ENCODE assay signal across 8 cellular contexts in the genomic region with DNA sequence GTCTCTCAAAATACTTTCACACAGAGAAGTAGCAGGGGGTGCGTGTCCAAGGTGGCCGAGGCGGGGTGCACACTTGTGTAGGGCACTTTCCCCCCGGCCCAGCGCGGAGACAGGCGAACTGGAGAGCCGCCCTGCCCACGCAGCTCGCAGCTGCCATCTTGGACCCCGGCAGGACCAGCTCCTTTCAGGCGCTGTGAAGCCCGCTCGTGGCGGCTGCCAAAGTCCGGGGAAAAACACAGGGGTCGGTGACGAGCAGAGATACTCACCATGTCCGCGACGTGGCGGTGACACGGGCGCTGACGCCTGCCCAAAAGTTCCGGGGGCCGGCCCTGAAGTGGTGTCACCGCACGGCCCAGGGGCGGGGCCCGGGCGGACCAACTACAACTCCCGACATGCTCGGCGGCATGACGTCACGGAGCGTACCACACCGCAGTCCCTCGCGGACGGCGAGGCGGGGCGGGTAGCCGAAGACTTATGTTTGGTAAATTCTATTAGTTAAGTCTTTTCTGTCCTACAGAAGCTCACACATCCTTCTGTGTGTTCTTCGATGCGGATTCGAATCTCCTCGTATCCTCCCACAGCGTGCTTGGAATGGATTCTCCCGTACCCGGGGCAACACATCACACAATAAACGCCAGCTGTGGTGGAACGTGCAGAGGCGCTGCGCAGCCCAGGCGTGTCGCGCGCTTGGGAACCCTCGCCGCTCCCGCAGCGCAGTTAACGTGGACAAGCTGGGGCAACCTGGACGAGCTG. TPM values are rescaled to one million over a fixed set of nuclear protein-coding genes. Genes with fewer than 3 reads are reported as not detected.
A peak's percentile ranks its signal among the peaks of the same experiment; 100 is the strongest.
DNase-seq lines count a peak whose midpoint lies in the region; ATAC-seq and TF ChIP-seq lines count a peak whose summit lies in the region.

A gene with protein sequence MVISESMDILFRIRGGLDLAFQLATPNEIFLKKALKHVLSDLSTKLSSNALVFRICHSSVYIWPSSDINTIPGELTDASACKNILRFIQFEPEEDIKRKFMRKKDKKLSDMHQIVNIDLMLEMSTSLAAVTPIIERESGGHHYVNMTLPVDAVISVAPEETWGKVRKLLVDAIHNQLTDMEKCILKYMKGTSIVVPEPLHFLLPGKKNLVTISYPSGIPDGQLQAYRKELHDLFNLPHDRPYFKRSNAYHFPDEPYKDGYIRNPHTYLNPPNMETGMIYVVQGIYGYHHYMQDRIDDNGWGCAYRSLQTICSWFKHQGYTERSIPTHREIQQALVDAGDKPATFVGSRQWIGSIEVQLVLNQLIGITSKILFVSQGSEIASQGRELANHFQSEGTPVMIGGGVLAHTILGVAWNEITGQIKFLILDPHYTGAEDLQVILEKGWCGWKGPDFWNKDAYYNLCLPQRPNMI (minus strand): TSS at position 365 of the 753 bp plus-strand sequence. CDS start 96 bp downstream, at position 269.

- H2AFZ ChIP-seq in ACC112 (ENCODE audit: low read length, unreplicated experiment) = peak within 1 kb of the TSS; percentile 92

- H3K36me3 ChIP-seq in ACC112 (ENCODE audit: insufficient read depth, low read length) (peaks cover 4% of the 10 kb centered on the region; the same call in 1 of the 2 replicates), skeletal muscle satellite cell (ENCODE audit: insufficient read depth, low read length) (peaks cover 12% of the 10 kb centered on the region)

- H3K9ac ChIP-seq in skeletal muscle satellite cell (ENCODE audit: low read depth, low read length) = peak within 1 kb of the TSS; percentile 94

- no peaks in the 10 kb centered on the region for H3K9me3 ChIP-seq in iPS-18c (ENCODE audit: control insufficient read depth, insufficient read depth, low read length)
- H3K9me3 ChIP-seq in skeletal muscle satellite cell (replicated peaks; ENCODE audit: low read length) = no peaks in the 10 kb centered on the region

- peak within 1 kb of the TSS; percentile 97 for H3K27ac ChIP-seq in ACC112 (ENCODE audit: low read depth, low read length)
- H3K27ac ChIP-seq in VCaP = peak within 1 kb of the TSS; percentile 97

- no peaks in the 10 kb centered on the region for H3K27me3 ChIP-seq in ACC112 (ENCODE audit: insufficient read depth, low read length)
- H3K27me3 ChIP-seq in skeletal muscle satellite cell (ENCODE audit: control insufficient read depth, insufficient read depth, low read length) = no peaks in the 10 kb centered on the region

- no peak for TF ChIP-seq CTCF in VCaP (conservative IDR thresholded peaks at IDR 0.05)

- ATAC-seq in GM18867 (IDR thresholded peaks at IDR 0.05; ENCODE audit: unreplicated experiment) (peak; percentile 92), HG03097 (IDR thresholded peaks at IDR 0.05; ENCODE audit: low FRiP score, unreplicated experiment) (peak; percentile 96)

- peak within 1 kb of the TSS; percentile 92 for H3K4me2 ChIP-seq in skeletal muscle satellite cell (ENCODE audit: low read length)

- DNase-seq in NCI-H2171 treated with DMSO at 0.1 percent for 48 hours (lab: John Stamatoyannopoulos, UW) (peak; percentile 73), T47D (ENCODE audit: low read depth in 1 of 2, low spot score in 1 of 2) (peak; percentile 57 to 90)

- H3K79me2 ChIP-seq in ACC112 (ENCODE audit: control insufficient read depth, insufficient read depth, low read length, unreplicated experiment) = peaks cover 28% of the 10 kb centered on the region

- in situ Hi-C loops in T47D (cut with HindIII; ENCODE audit: low pct_unique_long_range_greater_than_20kb, low sequenced_read_pairs) = no loop called here

- H3K4me3 ChIP-seq in ACC112 (ENCODE audit: low read depth, low read length) (peak within 1 kb of the TSS; percentile 95), iPS-18c (ENCODE audit: insufficient read depth, low read depth, low read length) (peak within 1 kb of the TSS; percentile 87), skeletal muscle satellite cell (ENCODE audit: low read length) (peak within 1 kb of the TSS; percentile 86)

- peaks cover 21% of the 10 kb centered on the region for H3K4me1 ChIP-seq in ACC112 (ENCODE audit: control insufficient read depth, insufficient read depth, low read length, unreplicated experiment)
- H3K4me1 ChIP-seq in skeletal muscle satellite cell (ENCODE audit: control insufficient read depth, insufficient read depth, low read length) = peaks cover 15% of the 10 kb centered on the region

RNA-seq across cellular contexts. Expression of the gene that starts here (rescaled TPM):
- total RNA-seq in skeletal muscle satellite cell (2012; rRNA removed) = 30.7 and 43.9 TPM in 2 replicates

Comparison
In these comparisons a context has a peak if more than half of its experiments do, and no peak if none do; other contexts are left out.
1. Peak in every context shown above with its lines: DNase-seq, ATAC-seq, H3K4me3 ChIP-seq and H3K27ac ChIP-seq.